12 cellular contexts compared by ENCODE assay signal in the genomic region with DNA sequence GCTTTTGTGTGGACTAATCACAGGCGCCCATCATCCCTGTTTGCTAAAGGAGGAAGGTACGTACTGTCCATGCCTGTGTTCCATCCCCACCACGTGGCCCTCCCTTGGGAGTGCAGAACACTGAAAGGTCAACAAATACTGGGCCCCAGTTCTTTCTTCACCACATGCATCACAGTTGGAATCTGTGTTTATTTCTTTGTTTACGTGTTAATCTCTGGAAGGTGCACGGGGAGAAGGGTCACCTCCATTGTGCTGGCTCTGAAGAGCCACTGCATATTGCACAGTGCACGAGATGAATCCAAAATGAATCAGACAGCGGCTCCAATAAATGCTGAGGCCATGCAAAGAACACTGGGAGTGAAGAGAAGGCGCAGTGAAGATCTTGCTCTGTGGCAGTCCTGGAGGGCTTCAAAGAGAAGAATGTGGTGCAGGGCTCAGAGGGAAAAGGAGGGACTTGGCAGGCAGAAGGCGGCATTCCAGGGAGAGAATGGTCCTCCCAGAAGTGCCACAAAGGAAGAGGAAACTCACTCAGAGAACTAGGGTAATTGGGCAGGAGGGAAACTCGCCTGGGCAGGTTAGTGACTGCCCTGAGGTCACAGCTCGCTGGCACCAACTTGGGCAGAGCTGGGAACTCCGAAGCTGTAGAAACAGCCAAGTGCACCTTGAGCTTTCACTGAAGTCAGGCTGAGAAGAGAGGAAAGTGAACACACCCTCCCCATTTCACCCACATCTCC. TPM values are rescaled to one million over a fixed set of nuclear protein-coding genes. Genes with fewer than 3 reads are reported as not detected.
DNase-seq lines count a peak whose midpoint lies in the region; ATAC-seq and TF ChIP-seq lines count a peak whose summit lies in the region.
"Had no signal": no experiment of that assay in that cellular context is flagged by ENCODE, and none has a peak within 500 bp of the region (broad histone marks: within the 10 kb centered on the region; RNA-seq: fewer than 3 reads in every experiment).

No MANE protein-coding gene starts in this region.

- H2AFZ ChIP-seq in SK-N-SH (ENCODE audit: low read depth): no peak overlapping the region

- 0 out of 2 replicates have a peak, but pooled peaks have one; percentile 5 for TF ChIP-seq RAD21 in SK-N-SH (IDR thresholded peaks at IDR 0.05; ENCODE audit: low read length)

- peaks cover 17% of the 10 kb centered on the region for H3K4me1 Mint-ChIP-seq in stimulated activated effector memory CD8-positive, alpha-beta T cell treated with anti-CD3 and anti-CD28 coated beads, Interleukin-12 subunit alpha, Interleukin-12 subunit beta, amount 100 ng/mL, for 72 hours

- no peak for ATAC-seq in SK-N-SH treated with all-trans-retinoic acid at 6 μM for 48 hours
- ATAC-seq in stimulated activated effector memory CD8-positive, alpha-beta T cell treated with anti-CD3 and anti-CD28 coated beads, Interleukin-12 subunit alpha, Interleukin-12 subunit beta, amount 100 ng/mL, for 72 hours: no peak
- no peak for ATAC-seq in HG03442 (IDR thresholded peaks at IDR 0.05; ENCODE audit: unreplicated experiment)
- ATAC-seq: T-helper 17 cell had no signal

- no peaks in the 10 kb centered on the region for H3K9me2 ChIP-seq in SK-N-SH

- CTCF ChIA-PET in SK-N-SH (lab: Yijun Ruan, JAX): no interaction called here

- peaks cover 0 to 20% of the 10 kb centered on the region in 2 experiments; a peak in 1 of 4 replicates for H3K4me1 ChIP-seq in SK-N-SH (ENCODE audit: control insufficient read depth in 1 of 2, insufficient read depth in 2 of 2, low read depth in 1 of 2, low read length in 1 of 2)
- H3K4me1 ChIP-seq in esophagus muscularis mucosa: peaks cover 26 to 63% (median 44%) of the 10 kb centered on the region in 4 donors

- no peaks in the 10 kb centered on the region for H3K36me3 Mint-ChIP-seq in stimulated activated effector memory CD8-positive, alpha-beta T cell treated with anti-CD3 and anti-CD28 coated beads, Interleukin-12 subunit alpha, Interleukin-12 subunit beta, amount 100 ng/mL, for 72 hours

- no peaks in the 10 kb centered on the region for H3K9me3 ChIP-seq in SK-N-SH
- H3K9me3 ChIP-seq in esophagus muscularis mucosa: no peaks in the 10 kb centered on the region

- no peak for TF ChIP-seq EP300 in SK-N-SH (IDR thresholded peaks at IDR 0.05; ENCODE audit: borderline replicate concordance in 1 of 2, low read depth in 1 of 2, low read length in 1 of 2)
- no peak for TF ChIP-seq EP300 in esophagus muscularis mucosa (IDR thresholded peaks at IDR 0.05)

- H3K4me2 ChIP-seq in SK-N-SH: no peak overlapping the region

- H3K27me3 ChIP-seq in SK-N-SH (ENCODE audit: insufficient read depth) (no peaks in the 10 kb centered on the region), esophagus muscularis mucosa (no peaks in the 10 kb centered on the region)

- H4K20me1 ChIP-seq in SK-N-SH (ENCODE audit: insufficient read depth): no peaks in the 10 kb centered on the region

- H3K4me3 ChIP-seq in SK-N-SH (ENCODE audit: low read depth in 2 of 2, low read length in 1 of 2): no peak overlapping the region
- no peak overlapping the region for H3K4me3 ChIP-seq in esophagus muscularis mucosa

- no peak for DNase-seq in SK-N-SH
- DNase-seq in esophagus muscularis mucosa (ENCODE audit: extremely low spot score): no peak
- DNase-seq in mucosa of gallbladder (ENCODE audit: low spot score): peak; percentile 85
- no peak for DNase-seq in stimulated activated effector memory CD8-positive, alpha-beta T cell treated with anti-CD3 and anti-CD28 coated beads, Interleukin-12 subunit alpha, Interleukin-12 subunit beta, amount 100 ng/mL, for 72 hours (ENCODE audit: low spot score in 2 of 2)
- no peak for DNase-seq in NCI-H1436 treated with DMSO at 0.1 percent for 48 hours (lab: John Stamatoyannopoulos, UW)
- no peak for DNase-seq in kidney glomerular epithelial cell (lab: John Stamatoyannopoulos, UW)
- DNase-seq: anterior cingulate cortex, KG1, NCI-H69, T-helper 17 cell had no signal

- H3K4me3 Mint-ChIP-seq in stimulated activated effector memory CD8-positive, alpha-beta T cell treated with anti-CD3 and anti-CD28 coated beads, Interleukin-12 subunit alpha, Interleukin-12 subunit beta, amount 100 ng/mL, for 72 hours: no peak overlapping the region
- H3K4me3 Mint-ChIP-seq: T-helper 17 cell had no signal

- H3K9ac ChIP-seq in SK-N-SH: no peak overlapping the region

- H3F3A ChIP-seq in SK-N-SH (replicated peaks; ENCODE audit: insufficient read depth): no peaks in the 10 kb centered on the region

- H3K27ac Mint-ChIP-seq in stimulated activated effector memory CD8-positive, alpha-beta T cell treated with anti-CD3 and anti-CD28 coated beads, Interleukin-12 subunit alpha, Interleukin-12 subunit beta, amount 100 ng/mL, for 72 hours: no peak overlapping the region
- H3K27ac Mint-ChIP-seq: T-helper 17 cell had no signal

- POLR2A ChIA-PET in SK-N-SH (lab: Yijun Ruan, JAX): no interaction called here

- no peaks in the 10 kb centered on the region for H3K79me2 ChIP-seq in SK-N-SH (ENCODE audit: insufficient read depth)

- intact Hi-C loops in esophagus muscularis mucosa (cut with DNase I): no loop called here

- no peak for TF ChIP-seq CTCF in SK-N-SH (IDR thresholded peaks at IDR 0.05)
- TF ChIP-seq CTCF in esophagus muscularis mucosa (IDR thresholded peaks at IDR 0.05): no peak

- H3K27ac ChIP-seq in SK-N-SH (ENCODE audit: low read depth in 2 of 2, low read length in 1 of 2): no peak overlapping the region
- peak overlapping the region; percentile 11 to 76 (median 70) for H3K27ac ChIP-seq in esophagus muscularis mucosa (replicated peaks in 1 of 4)

- WGBS in SK-N-SH (ENCODE audit: low lambda C conversion rate): 68% methylated on average over 11 of the region's 12 CpGs
- WGBS in esophagus muscularis mucosa: 67% methylated on average over 12 of the region's 12 CpGs

- no peak for TF ChIP-seq POLR2A in esophagus muscularis mucosa (IDR thresholded peaks at IDR 0.05; ENCODE audit: low read depth)

- H3K36me3 ChIP-seq in SK-N-SH (replicated peaks in 1 of 2; ENCODE audit: control insufficient read depth in 1 of 2, insufficient read depth in 2 of 2, low read length in 1 of 2) (no peaks in the 10 kb centered on the region), esophagus muscularis mucosa (no peaks in the 10 kb centered on the region)

- no peaks in the 10 kb centered on the region for H3K9me3 Mint-ChIP-seq in stimulated activated effector memory CD8-positive, alpha-beta T cell treated with anti-CD3 and anti-CD28 coated beads, Interleukin-12 subunit alpha, Interleukin-12 subunit beta, amount 100 ng/mL, for 72 hours

TF ChIP-seq in SK-N-SH, 30 proteins besides CTCF, POLR2A, EP300 and RAD21:
- TF ChIP-seq RFX5 (IDR thresholded peaks at IDR 0.05; ENCODE audit: low read length): no peak
- no peak for TF ChIP-seq SIN3A (IDR thresholded peaks at IDR 0.05; ENCODE audit: borderline replicate concordance, low read depth, low read length)

TF ChIP-seq in SK-N-SH treated with all-trans-retinoic acid at 6 μM for 48 hours, 23 proteins besides CTCF, POLR2A, EP300 and RAD21 (continues in another document):
- TF ChIP-seq OSR1 (CRISPR knock-in tag; IDR thresholded peaks at IDR 0.05) (no peak), POU6F1 (CRISPR knock-in tag; IDR thresholded peaks at IDR 0.05; ENCODE audit: borderline replicate concordance, low read depth) (no peak), TSHZ2 (CRISPR knock-in tag; IDR thresholded peaks at IDR 0.05) (no peak), ZNF565 (CRISPR knock-in tag; conservative IDR thresholded peaks at IDR 0.05; ENCODE audit: low read depth) (no peak), ARNTL (CRISPR knock-in tag; IDR thresholded peaks at IDR 0.05; ENCODE audit: borderline replicate concordance, low read depth) (no peak), PPARA (CRISPR knock-in tag; IDR thresholded peaks at IDR 0.05; ENCODE audit: borderline replicate concordance) (no peak), ZNF8 (CRISPR knock-in tag; IDR thresholded peaks at IDR 0.05) (no peak), ZC3H10 (CRISPR knock-in tag; IDR thresholded peaks at IDR 0.05) (no peak)

RNA-seq across cellular contexts. Expression of gene RPH3AL, which starts 3.7 kb away (rescaled TPM):
- polyA plus RNA-seq in SK-N-SH (2012; rRNA removed): 2.9 and 4.4 TPM in 2 replicates
- polyA plus RNA-seq in SK-N-SH (2012; cell fraction: cytosol; rRNA removed): 1.8 and 2.5 TPM in 2 replicates
- 3.0 and 3.6 TPM in 2 replicates for polyA plus RNA-seq in SK-N-SH (2012; cell fraction: nucleus; rRNA removed)
- total RNA-seq in esophagus muscularis mucosa: 10 to 100 TPM in 3 of 4 donors, 1 to 10 TPM in 1; 8.7 to 21.0 (median 14.8) TPM
- 26.7 TPM for total RNA-seq in mucosa of gallbladder

Comparison
In these comparisons a context has a peak if more than half of its experiments do, and no peak if none do; other contexts are left out.
1. H3K27ac ChIP-seq: peak in esophagus muscularis mucosa (4 of 4); none in SK-N-SH (0 of 2).